ENCODE assay signal across 8 cellular contexts in genomic region chr12:64181504-64182291, GRCh38. TPM values are rescaled to one million over a fixed set of nuclear protein-coding genes. Genes with fewer than 3 reads are reported as not detected.
DNase-seq lines count a peak whose midpoint lies in the region; ATAC-seq and TF ChIP-seq lines count a peak whose summit lies in the region.

No MANE protein-coding gene starts in this region.

- H2AK5ac ChIP-seq in mesendoderm (ENCODE audit: low read length): no peak overlapping the region

- H3K9ac ChIP-seq in mesendoderm (ENCODE audit: low read length): no peak overlapping the region

- intact Hi-C loops in A673 (cut with micrococcal nuclease; ENCODE audit: unreplicated experiment): loop anchor here (1.0 kb wide), 1 partner anchor 337 kb away; the partner anchor contains the start of gene SRGAP1
- intact Hi-C loops in activated CD8-positive, alpha-beta T cell treated with anti-CD3 and anti-CD28 coated beads for 36 hours (cut with micrococcal nuclease): no loop called here

- peak; percentile 39 for ATAC-seq in GM18502 (IDR thresholded peaks at IDR 0.05; ENCODE audit: poor library complexity, unreplicated experiment)
- no peak for ATAC-seq in HG03196 (IDR thresholded peaks at IDR 0.05; ENCODE audit: unreplicated experiment)
- no peak for ATAC-seq in T-cell (replicated peaks in 1 of 4)
- no peak for ATAC-seq in activated CD8-positive, alpha-beta T cell treated with anti-CD3 and anti-CD28 coated beads for 36 hours

- no TSS peak for BruUV-seq in A673 (replicated peaks; lab: Mats Ljungman, UMichigan)

- peaks cover 0 to 3% (median 0%) of the 10 kb centered on the region in 3 donors for H3K9me3 Mint-ChIP-seq in T-cell
- no peaks in the 10 kb centered on the region for H3K9me3 Mint-ChIP-seq in activated CD8-positive, alpha-beta T cell treated with anti-CD3 and anti-CD28 coated beads for 36 hours

- H3K27me3 Mint-ChIP-seq in T-cell: no peaks in the 10 kb centered on the region
- no peaks in the 10 kb centered on the region for H3K27me3 Mint-ChIP-seq in activated CD8-positive, alpha-beta T cell treated with anti-CD3 and anti-CD28 coated beads for 36 hours

- no peaks in the 10 kb centered on the region for H3K4me1 Mint-ChIP-seq in T-cell
- no peaks in the 10 kb centered on the region for H3K4me1 Mint-ChIP-seq in activated CD8-positive, alpha-beta T cell treated with anti-CD3 and anti-CD28 coated beads for 36 hours (ENCODE audit: low read depth)

- H4K8ac ChIP-seq in mesendoderm (ENCODE audit: low read depth, low read length): no peak overlapping the region

- H3K4me1 ChIP-seq in A673 (ENCODE audit: insufficient read depth, low read length, poor library complexity, severe bottlenecking) (peaks cover 12% of the 10 kb centered on the region), mesendoderm (ENCODE audit: control insufficient read depth, low read depth, low read length) (no peaks in the 10 kb centered on the region)

- CTCF ChIA-PET in A673 (lab: Charles Lee): interaction anchor here (0.6 to 2.1 kb wide), 4 partner anchors 9 to 342 kb away, joined by 3 to 12 read pairs (median 8); partner anchors contain the start of gene SRGAP1
- CTCF ChIA-PET in T-cell (lab: Charles Lee): interaction anchor here in 1 of 2 donors (0.6 kb wide), 1 partner anchor 61 kb away, joined by 3 read pairs; no protein-coding TSS in a partner anchor
- CTCF ChIA-PET in activated CD8-positive, alpha-beta T cell treated with anti-CD3 and anti-CD28 coated beads for 36 hours (lab: Charles Lee): no interaction called here

- H3K27me3 ChIP-seq in A673 (replicated peaks; ENCODE audit: insufficient read depth, low read depth, low read length, poor library complexity) (no peaks in the 10 kb centered on the region), mesendoderm (ENCODE audit: insufficient read depth, low read length, poor library complexity) (no peaks in the 10 kb centered on the region)

- POLR2A ChIA-PET in A673 (lab: Charles Lee; ENCODE audit: low non-redundant PET): no interaction called here
- POLR2A ChIA-PET in T-cell (lab: Charles Lee): no interaction called here
- POLR2A ChIA-PET in activated CD8-positive, alpha-beta T cell treated with anti-CD3 and anti-CD28 coated beads for 36 hours (lab: Charles Lee): interaction anchor here (0.7 kb wide), 1 partner anchor 21 kb away, joined by 3 read pairs; no protein-coding TSS in a partner anchor

- no peaks in the 10 kb centered on the region for H3K79me1 ChIP-seq in mesendoderm (ENCODE audit: low read length)

- no peak overlapping the region for H3K23ac ChIP-seq in mesendoderm (ENCODE audit: low read length)

- peak; percentile 74 for DNase-seq in A673 (ENCODE audit: low spot score)
- peak; percentile 70 for DNase-seq in NCI-H69 (lab: John Stamatoyannopoulos, UW)
- DNase-seq in dermis microvascular lymphatic vessel endothelial cell (ENCODE audit: low read depth in 2 of 2): peak; percentile 41 to 82
- DNase-seq in mesendoderm: peak; percentile 79
- no peak for DNase-seq in T-cell
- no peak for DNase-seq in activated CD8-positive, alpha-beta T cell treated with anti-CD3 and anti-CD28 coated beads for 36 hours

- no peak overlapping the region for H3K18ac ChIP-seq in mesendoderm (ENCODE audit: low read length)

- H3K4me3 ChIP-seq in A673 (ENCODE audit: low read depth, low read length, poor library complexity, severe bottlenecking) (no peak overlapping the region), mesendoderm (ENCODE audit: low read length) (no peak overlapping the region)

- H3K36me3 ChIP-seq in A673 (ENCODE audit: insufficient read depth, low read length, poor library complexity, severe bottlenecking) (no peaks in the 10 kb centered on the region), mesendoderm (ENCODE audit: control insufficient read depth, insufficient read depth, low read length) (no peaks in the 10 kb centered on the region)

- no peak overlapping the region for H2BK120ac ChIP-seq in mesendoderm (ENCODE audit: low read depth, low read length)

- H3K79me2 ChIP-seq in mesendoderm (ENCODE audit: control insufficient read depth, insufficient read depth, low read length): no peaks in the 10 kb centered on the region

- no peak overlapping the region for H2BK15ac ChIP-seq in mesendoderm (replicated peaks; ENCODE audit: low read depth)

- TF ChIP-seq CTCF in A673 (conservative IDR thresholded peaks at IDR 0.05; ENCODE audit: low read depth, low read length): peak; percentile 85
- no peak for TF ChIP-seq CTCF in activated CD8-positive, alpha-beta T cell treated with anti-CD3 and anti-CD28 coated beads for 36 hours (IDR thresholded peaks at IDR 0.05)

- no peak overlapping the region for H4K5ac ChIP-seq in mesendoderm (ENCODE audit: low read length)

- no peak overlapping the region for H3K4ac ChIP-seq in mesendoderm (ENCODE audit: low read depth, low read length)

- no peak overlapping the region for H3K4me3 Mint-ChIP-seq in T-cell
- no peak overlapping the region for H3K4me3 Mint-ChIP-seq in activated CD8-positive, alpha-beta T cell treated with anti-CD3 and anti-CD28 coated beads for 36 hours

- no CpG with 5 or more reads among the region's 3 CpGs for WGBS in mesendoderm (ENCODE audit: extremely low coverage, insufficient coverage, low lambda C conversion rate)

- H3K27ac Mint-ChIP-seq in T-cell: no peak overlapping the region
- H3K27ac Mint-ChIP-seq in activated CD8-positive, alpha-beta T cell treated with anti-CD3 and anti-CD28 coated beads for 36 hours: no peak overlapping the region

- peaks cover 16% of the 10 kb centered on the region for H3K36me3 Mint-ChIP-seq in T-cell
- H3K36me3 Mint-ChIP-seq in activated CD8-positive, alpha-beta T cell treated with anti-CD3 and anti-CD28 coated beads for 36 hours (ENCODE audit: low read depth): peaks cover 13% of the 10 kb centered on the region

- H3K4me2 ChIP-seq in mesendoderm (ENCODE audit: low read length): no peak overlapping the region

- no peaks in the 10 kb centered on the region for H3K9me3 ChIP-seq in A673 (ENCODE audit: low read depth, low read length, poor library complexity, severe bottlenecking)

- H3K56ac ChIP-seq in mesendoderm (ENCODE audit: low read length): no peak overlapping the region

- no peak overlapping the region for H2BK5ac ChIP-seq in mesendoderm (ENCODE audit: low read length)

- H3K27ac ChIP-seq in A673 (ENCODE audit: low read depth, low read length, poor library complexity, severe bottlenecking): no peak overlapping the region
- no peak overlapping the region for H3K27ac ChIP-seq in mesendoderm (ENCODE audit: low read depth, low read length)

RNA-seq across cellular contexts. Expression of gene KICS2, which starts 40.4 kb away (rescaled TPM):
- 10.8 and 14.0 TPM in 2 replicates for total RNA-seq in A673 (2021)
- total RNA-seq in dermis microvascular lymphatic vessel endothelial cell: 3.2 and 3.7 TPM in 2 replicates
- polyA plus RNA-seq in mesendoderm (2013, experiment 1 of 2): 3.7 TPM
- polyA plus RNA-seq in mesendoderm (2013, experiment 2 of 2): 3.8 TPM
- total RNA-seq in T-cell: 10 to 100 TPM; 18.8 to 24.6 (median 20.0) TPM
- total RNA-seq in activated CD8-positive, alpha-beta T cell treated with anti-CD3 and anti-CD28 coated beads for 36 hours: 10 to 100 TPM; 16.6 to 19.7 TPM

Comparison
In these comparisons a context has a peak if more than half of its experiments do, and no peak if none do; other contexts are left out.
1. DNase-seq: peak in A673 (single experiment), NCI-H69 (single experiment), dermis microvascular lymphatic vessel endothelial cell (2 of 2) and mesendoderm (single experiment); none in T-cell (0 of 34) and activated CD8-positive, alpha-beta T cell treated with anti-CD3 and anti-CD28 coated beads for 36 hours (single experiment).